In the genomic region with DNA sequence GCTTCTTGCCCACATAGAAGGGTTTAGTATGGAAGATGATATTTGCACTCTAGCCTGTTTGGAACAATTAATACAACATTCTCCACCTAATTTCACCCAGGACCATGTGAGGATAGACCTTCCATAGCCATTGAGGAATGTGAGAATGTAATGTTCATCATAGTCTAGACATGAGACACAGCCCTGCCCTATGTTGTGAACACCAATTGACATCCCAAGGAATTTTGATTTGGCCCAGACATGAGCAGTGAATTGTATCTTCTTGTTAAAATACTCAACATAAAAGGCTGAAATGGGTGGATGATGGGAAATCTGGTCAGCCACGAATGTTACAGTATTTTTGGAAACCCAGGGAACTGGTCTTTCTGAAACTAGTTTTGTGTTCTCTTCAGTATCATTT, we compare ENCODE assay signal across 35 cellular contexts.
"Had no signal": no experiment of that assay in that cellular context is flagged by ENCODE, and none has a peak within 500 bp of the region (broad histone marks: within the 10 kb centered on the region; RNA-seq: fewer than 3 reads in every experiment).

No MANE protein-coding gene starts in this region.

- H3K4me3 ChIP-seq: MG63 had no signal

- H3K9me3 ChIP-seq: MG63 had no signal

- H3K27ac ChIP-seq: KMS-11 had no signal

- H3K4me2 ChIP-seq: KMS-11 had no signal

- DNase-seq: Karpas-422, Kasumi-1, KBM-7, KG1, MG63, MM.1S, MV-4-11, NCI-H1048, NCI-H1092, NCI-H1092 treated with DMSO at 0.1 percent for 48 hours, NCI-H1105, NCI-H1105 treated with DMSO at 0.1 percent for 48 hours, NCI-H1417, NCI-H1417 treated with DMSO at 0.1 percent for 48 hours, NCI-H1436, NCI-H1436 treated with DMSO at 0.1 percent for 48 hours, NCI-H146, NCI-H1694, NCI-H1694 treated with DMSO at 0.1 percent for 48 hours, NCI-H187, NCI-H187 treated with DMSO at 0.1 percent for 48 hours, NCI-H1930, NCI-H2029, NCI-H2029 treated with DMSO at 0.1 percent for 48 hours, NCI-H2081, NCI-H2081 treated with DMSO at 0.1 percent for 48 hours, NCI-H2107, NCI-H2171, NCI-H2171 treated with DMSO at 0.1 percent for 48 hours, NCI-H2227 treated with DMSO at 0.1 percent for 48 hours, NCI-H226, NCI-H345, NCI-H446, NCI-H446 treated with DMSO at 0.1 percent for 48 hours had no signal

- H3K9ac ChIP-seq: KMS-11 had no signal

- H3K27me3 ChIP-seq: MG63 had no signal

- H3K36me3 ChIP-seq: MG63 had no signal
